Comparison of ENCODE assay signal across 2 cellular contexts in the genomic region with DNA sequence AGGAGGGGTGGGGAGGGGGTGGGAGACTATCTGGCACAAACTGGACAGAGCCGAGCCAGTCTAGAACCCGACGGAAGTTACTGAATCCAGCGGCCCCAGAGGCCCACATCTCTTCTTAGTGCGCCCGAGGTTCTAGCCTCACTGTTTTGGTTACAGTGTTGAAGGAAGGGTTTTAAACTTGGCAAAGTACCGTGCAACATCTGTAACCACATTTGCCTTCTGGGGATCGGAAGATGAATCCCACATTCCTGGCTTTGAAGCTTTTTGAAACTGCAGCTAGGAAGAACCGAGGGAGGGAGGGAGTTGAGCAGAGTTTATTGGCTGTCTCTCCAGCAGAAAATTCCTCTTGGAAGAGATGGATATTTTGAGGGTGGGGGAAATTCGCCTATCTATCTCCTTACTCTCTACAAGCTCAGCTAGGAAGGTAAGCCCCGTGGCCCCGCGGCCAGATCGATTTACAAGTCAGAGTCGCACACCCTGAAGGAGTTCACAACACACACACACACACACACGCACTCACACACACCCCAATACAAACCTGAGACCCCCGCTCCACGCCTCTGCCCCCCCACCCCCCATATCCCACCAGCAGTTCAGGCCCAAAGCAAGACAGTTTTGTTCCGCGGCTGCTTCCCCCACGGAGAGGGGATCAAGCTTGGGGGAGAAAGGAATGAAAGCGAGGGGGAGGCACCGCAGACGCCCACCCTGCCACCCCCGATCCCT.
TF ChIP-seq lines count a peak whose summit lies in the region.

No MANE protein-coding gene starts in this region.

TF ChIP-seq in SK-N-SH, 30 proteins besides CTCF, POLR2A, EP300 and RAD21:
- no peak for TF ChIP-seq GATA2 (CRISPR knock-in tag; IDR thresholded peaks at IDR 0.05)
- TF ChIP-seq NFIC (IDR thresholded peaks at IDR 0.05; ENCODE audit: borderline replicate concordance): peak; percentile 35; the same call in 1 of the 2 replicates
- TF ChIP-seq YY1 (IDR thresholded peaks at IDR 0.05; ENCODE audit: low read depth): no peak
- 0 out of 2 replicates have a peak, but pooled peaks have one; percentile 22 for TF ChIP-seq RCOR1 (IDR thresholded peaks at IDR 0.05; ENCODE audit: low read length)
- no peak for TF ChIP-seq TAF1 (IDR thresholded peaks at IDR 0.05; ENCODE audit: borderline replicate concordance, low read depth, low read length)

TF ChIP-seq in HepG2, 621 proteins besides CTCF, POLR2A, EP300 and RAD21:
- TF ChIP-seq, protein P1, sequence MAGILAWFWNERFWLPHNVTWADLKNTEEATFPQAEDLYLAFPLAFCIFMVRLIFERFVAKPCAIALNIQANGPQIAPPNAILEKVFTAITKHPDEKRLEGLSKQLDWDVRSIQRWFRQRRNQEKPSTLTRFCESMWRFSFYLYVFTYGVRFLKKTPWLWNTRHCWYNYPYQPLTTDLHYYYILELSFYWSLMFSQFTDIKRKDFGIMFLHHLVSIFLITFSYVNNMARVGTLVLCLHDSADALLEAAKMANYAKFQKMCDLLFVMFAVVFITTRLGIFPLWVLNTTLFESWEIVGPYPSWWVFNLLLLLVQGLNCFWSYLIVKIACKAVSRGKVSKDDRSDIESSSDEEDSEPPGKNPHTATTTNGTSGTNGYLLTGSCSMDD (CRISPR knock-in tag; IDR thresholded peaks at IDR 0.05): no peak
- TF ChIP-seq ZNF205 (CRISPR knock-in tag; IDR thresholded peaks at IDR 0.05) (no peak), ZFP36L1 (CRISPR knock-in tag; IDR thresholded peaks at IDR 0.05) (no peak), AKAP8 (CRISPR knock-in tag; IDR thresholded peaks at IDR 0.05) (no peak), ZNF678 (CRISPR knock-in tag; IDR thresholded peaks at IDR 0.05) (no peak), JDP2 (CRISPR knock-in tag; IDR thresholded peaks at IDR 0.05; ENCODE audit: borderline replicate concordance) (no peak), ZNF567 (CRISPR knock-in tag; IDR thresholded peaks at IDR 0.05; ENCODE audit: borderline replicate concordance) (no peak), CBX2 (IDR thresholded peaks at IDR 0.05; ENCODE audit: low read depth, low read length) (no peak), CBX2 (CRISPR knock-in tag; IDR thresholded peaks at IDR 0.05; ENCODE audit: low read depth) (no peak), SP5 (CRISPR knock-in tag; IDR thresholded peaks at IDR 0.05; ENCODE audit: borderline replicate concordance, low read depth) (no peak), SP2 (CRISPR knock-in tag; IDR thresholded peaks at IDR 0.05) (no peak), TBX3 (IDR thresholded peaks at IDR 0.05; ENCODE audit: borderline replicate concordance) (no peak), CHD4 (IDR thresholded peaks at IDR 0.05; ENCODE audit: borderline replicate concordance, low read length) (no peak), ELF4 (CRISPR knock-in tag; IDR thresholded peaks at IDR 0.05; ENCODE audit: borderline replicate concordance) (0 out of 2 replicates have a peak, but pooled peaks have one; percentile 34), NR2C2 (CRISPR knock-in tag; IDR thresholded peaks at IDR 0.05; ENCODE audit: borderline replicate concordance) (no peak), SAP130 (CRISPR knock-in tag; IDR thresholded peaks at IDR 0.05; ENCODE audit: low read depth) (peak; percentile 30), KLF16 (CRISPR knock-in tag; IDR thresholded peaks at IDR 0.05) (peak in 1 of 2 experiments; percentile 44; a peak in 1 of 4 replicates), EHMT2 (IDR thresholded peaks at IDR 0.05; ENCODE audit: borderline replicate concordance, low read depth, low read length) (no peak), ERF (CRISPR knock-in tag; IDR thresholded peaks at IDR 0.05) (no peak), ESRRA (CRISPR knock-in tag; IDR thresholded peaks at IDR 0.05; ENCODE audit: low read depth) (no peak; the same call in 1 of the 2 replicates), ZNF777 (CRISPR knock-in tag; IDR thresholded peaks at IDR 0.05) (peak; percentile 86), ZBTB7B (CRISPR knock-in tag; IDR thresholded peaks at IDR 0.05) (peak; percentile 59; the same call in 1 of the 2 replicates), KLF6 (CRISPR knock-in tag; IDR thresholded peaks at IDR 0.05) (0 out of 2 replicates have a peak, but pooled peaks have one; percentile 45), KAT7 (CRISPR knock-in tag; IDR thresholded peaks at IDR 0.05; ENCODE audit: borderline replicate concordance) (0 out of 2 replicates have a peak, but pooled peaks have one; percentile 10), ZBTB3 (CRISPR knock-in tag; IDR thresholded peaks at IDR 0.05; ENCODE audit: borderline replicate concordance, low read depth) (no peak), MIER2 (CRISPR knock-in tag; IDR thresholded peaks at IDR 0.05) (no peak), KDM5B (CRISPR knock-in tag; IDR thresholded peaks at IDR 0.05; ENCODE audit: borderline replicate concordance) (0 out of 2 replicates have a peak, but pooled peaks have one; percentile 7), SALL1 (CRISPR knock-in tag; IDR thresholded peaks at IDR 0.05) (peak; percentile 29; the same call in 1 of the 2 replicates), ZNF652 (CRISPR knock-in tag; IDR thresholded peaks at IDR 0.05; ENCODE audit: borderline replicate concordance, low read depth) (no peak), MYC (CRISPR knock-in tag; IDR thresholded peaks at IDR 0.05; ENCODE audit: borderline replicate concordance) (no peak), TEAD3 (CRISPR knock-in tag; optimal IDR thresholded peaks at IDR 0.05; ENCODE audit: borderline replicate concordance) (peak; percentile 68), PHB2 (IDR thresholded peaks at IDR 0.05; ENCODE audit: partially characterized antibody) (no peak)
- TF ChIP-seq, protein P2, sequence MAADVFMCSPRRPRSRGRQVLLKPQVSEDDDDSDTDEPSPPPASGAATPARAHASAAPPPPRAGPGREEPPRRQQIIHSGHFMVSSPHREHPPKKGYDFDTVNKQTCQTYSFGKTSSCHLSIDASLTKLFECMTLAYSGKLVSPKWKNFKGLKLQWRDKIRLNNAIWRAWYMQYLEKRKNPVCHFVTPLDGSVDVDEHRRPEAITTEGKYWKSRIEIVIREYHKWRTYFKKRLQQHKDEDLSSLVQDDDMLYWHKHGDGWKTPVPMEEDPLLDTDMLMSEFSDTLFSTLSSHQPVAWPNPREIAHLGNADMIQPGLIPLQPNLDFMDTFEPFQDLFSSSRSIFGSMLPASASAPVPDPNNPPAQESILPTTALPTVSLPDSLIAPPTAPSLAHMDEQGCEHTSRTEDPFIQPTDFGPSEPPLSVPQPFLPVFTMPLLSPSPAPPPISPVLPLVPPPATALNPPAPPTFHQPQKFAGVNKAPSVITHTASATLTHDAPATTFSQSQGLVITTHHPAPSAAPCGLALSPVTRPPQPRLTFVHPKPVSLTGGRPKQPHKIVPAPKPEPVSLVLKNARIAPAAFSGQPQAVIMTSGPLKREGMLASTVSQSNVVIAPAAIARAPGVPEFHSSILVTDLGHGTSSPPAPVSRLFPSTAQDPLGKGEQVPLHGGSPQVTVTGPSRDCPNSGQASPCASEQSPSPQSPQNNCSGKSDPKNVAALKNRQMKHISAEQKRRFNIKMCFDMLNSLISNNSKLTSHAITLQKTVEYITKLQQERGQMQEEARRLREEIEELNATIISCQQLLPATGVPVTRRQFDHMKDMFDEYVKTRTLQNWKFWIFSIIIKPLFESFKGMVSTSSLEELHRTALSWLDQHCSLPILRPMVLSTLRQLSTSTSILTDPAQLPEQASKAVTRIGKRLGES (CRISPR knock-in tag; IDR thresholded peaks at IDR 0.05; ENCODE audit: borderline replicate concordance): 0 out of 2 replicates have a peak, but pooled peaks have one; percentile 20
- TF ChIP-seq, protein P3, sequence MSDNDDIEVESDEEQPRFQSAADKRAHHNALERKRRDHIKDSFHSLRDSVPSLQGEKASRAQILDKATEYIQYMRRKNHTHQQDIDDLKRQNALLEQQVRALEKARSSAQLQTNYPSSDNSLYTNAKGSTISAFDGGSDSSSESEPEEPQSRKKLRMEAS (IDR thresholded peaks at IDR 0.05): 0 out of 2 replicates have a peak, but pooled peaks have one; percentile 3
- TF ChIP-seq, protein P4, sequence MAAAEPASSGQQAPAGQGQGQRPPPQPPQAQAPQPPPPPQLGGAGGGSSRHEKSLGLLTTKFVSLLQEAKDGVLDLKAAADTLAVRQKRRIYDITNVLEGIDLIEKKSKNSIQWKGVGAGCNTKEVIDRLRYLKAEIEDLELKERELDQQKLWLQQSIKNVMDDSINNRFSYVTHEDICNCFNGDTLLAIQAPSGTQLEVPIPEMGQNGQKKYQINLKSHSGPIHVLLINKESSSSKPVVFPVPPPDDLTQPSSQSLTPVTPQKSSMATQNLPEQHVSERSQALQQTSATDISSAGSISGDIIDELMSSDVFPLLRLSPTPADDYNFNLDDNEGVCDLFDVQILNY (CRISPR knock-in tag; conservative IDR thresholded peaks at IDR 0.05): no peak
- TF ChIP-seq, protein P5, sequence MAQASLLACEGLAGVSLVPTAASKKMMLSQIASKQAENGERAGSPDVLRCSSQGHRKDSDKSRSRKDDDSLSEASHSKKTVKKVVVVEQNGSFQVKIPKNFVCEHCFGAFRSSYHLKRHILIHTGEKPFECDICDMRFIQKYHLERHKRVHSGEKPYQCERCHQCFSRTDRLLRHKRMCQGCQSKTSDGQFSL (CRISPR knock-in tag; IDR thresholded peaks at IDR 0.05): 0 out of 2 replicates have a peak, but pooled peaks have one; percentile 62
- TF ChIP-seq, protein P6, sequence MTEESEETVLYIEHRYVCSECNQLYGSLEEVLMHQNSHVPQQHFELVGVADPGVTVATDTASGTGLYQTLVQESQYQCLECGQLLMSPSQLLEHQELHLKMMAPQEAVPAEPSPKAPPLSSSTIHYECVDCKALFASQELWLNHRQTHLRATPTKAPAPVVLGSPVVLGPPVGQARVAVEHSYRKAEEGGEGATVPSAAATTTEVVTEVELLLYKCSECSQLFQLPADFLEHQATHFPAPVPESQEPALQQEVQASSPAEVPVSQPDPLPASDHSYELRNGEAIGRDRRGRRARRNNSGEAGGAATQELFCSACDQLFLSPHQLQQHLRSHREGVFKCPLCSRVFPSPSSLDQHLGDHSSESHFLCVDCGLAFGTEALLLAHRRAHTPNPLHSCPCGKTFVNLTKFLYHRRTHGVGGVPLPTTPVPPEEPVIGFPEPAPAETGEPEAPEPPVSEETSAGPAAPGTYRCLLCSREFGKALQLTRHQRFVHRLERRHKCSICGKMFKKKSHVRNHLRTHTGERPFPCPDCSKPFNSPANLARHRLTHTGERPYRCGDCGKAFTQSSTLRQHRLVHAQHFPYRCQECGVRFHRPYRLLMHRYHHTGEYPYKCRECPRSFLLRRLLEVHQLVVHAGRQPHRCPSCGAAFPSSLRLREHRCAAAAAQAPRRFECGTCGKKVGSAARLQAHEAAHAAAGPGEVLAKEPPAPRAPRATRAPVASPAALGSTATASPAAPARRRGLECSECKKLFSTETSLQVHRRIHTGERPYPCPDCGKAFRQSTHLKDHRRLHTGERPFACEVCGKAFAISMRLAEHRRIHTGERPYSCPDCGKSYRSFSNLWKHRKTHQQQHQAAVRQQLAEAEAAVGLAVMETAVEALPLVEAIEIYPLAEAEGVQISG (CRISPR knock-in tag; IDR thresholded peaks at IDR 0.05): 0 out of 2 replicates have a peak, but pooled peaks have one; percentile 15
- TF ChIP-seq, protein P7, sequence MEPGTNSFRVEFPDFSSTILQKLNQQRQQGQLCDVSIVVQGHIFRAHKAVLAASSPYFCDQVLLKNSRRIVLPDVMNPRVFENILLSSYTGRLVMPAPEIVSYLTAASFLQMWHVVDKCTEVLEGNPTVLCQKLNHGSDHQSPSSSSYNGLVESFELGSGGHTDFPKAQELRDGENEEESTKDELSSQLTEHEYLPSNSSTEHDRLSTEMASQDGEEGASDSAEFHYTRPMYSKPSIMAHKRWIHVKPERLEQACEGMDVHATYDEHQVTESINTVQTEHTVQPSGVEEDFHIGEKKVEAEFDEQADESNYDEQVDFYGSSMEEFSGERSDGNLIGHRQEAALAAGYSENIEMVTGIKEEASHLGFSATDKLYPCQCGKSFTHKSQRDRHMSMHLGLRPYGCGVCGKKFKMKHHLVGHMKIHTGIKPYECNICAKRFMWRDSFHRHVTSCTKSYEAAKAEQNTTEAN (CRISPR knock-in tag; conservative IDR thresholded peaks at IDR 0.05): no peak
- TF ChIP-seq, protein P8, sequence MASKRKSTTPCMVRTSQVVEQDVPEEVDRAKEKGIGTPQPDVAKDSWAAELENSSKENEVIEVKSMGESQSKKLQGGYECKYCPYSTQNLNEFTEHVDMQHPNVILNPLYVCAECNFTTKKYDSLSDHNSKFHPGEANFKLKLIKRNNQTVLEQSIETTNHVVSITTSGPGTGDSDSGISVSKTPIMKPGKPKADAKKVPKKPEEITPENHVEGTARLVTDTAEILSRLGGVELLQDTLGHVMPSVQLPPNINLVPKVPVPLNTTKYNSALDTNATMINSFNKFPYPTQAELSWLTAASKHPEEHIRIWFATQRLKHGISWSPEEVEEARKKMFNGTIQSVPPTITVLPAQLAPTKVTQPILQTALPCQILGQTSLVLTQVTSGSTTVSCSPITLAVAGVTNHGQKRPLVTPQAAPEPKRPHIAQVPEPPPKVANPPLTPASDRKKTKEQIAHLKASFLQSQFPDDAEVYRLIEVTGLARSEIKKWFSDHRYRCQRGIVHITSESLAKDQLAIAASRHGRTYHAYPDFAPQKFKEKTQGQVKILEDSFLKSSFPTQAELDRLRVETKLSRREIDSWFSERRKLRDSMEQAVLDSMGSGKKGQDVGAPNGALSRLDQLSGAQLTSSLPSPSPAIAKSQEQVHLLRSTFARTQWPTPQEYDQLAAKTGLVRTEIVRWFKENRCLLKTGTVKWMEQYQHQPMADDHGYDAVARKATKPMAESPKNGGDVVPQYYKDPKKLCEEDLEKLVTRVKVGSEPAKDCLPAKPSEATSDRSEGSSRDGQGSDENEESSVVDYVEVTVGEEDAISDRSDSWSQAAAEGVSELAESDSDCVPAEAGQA (IDR thresholded peaks at IDR 0.05; ENCODE audit: low read depth): no peak
- TF ChIP-seq, protein P8 (CRISPR knock-in tag; IDR thresholded peaks at IDR 0.05; ENCODE audit: borderline replicate concordance): no peak
